17 cellular contexts compared by ENCODE assay signal in the genomic region with DNA sequence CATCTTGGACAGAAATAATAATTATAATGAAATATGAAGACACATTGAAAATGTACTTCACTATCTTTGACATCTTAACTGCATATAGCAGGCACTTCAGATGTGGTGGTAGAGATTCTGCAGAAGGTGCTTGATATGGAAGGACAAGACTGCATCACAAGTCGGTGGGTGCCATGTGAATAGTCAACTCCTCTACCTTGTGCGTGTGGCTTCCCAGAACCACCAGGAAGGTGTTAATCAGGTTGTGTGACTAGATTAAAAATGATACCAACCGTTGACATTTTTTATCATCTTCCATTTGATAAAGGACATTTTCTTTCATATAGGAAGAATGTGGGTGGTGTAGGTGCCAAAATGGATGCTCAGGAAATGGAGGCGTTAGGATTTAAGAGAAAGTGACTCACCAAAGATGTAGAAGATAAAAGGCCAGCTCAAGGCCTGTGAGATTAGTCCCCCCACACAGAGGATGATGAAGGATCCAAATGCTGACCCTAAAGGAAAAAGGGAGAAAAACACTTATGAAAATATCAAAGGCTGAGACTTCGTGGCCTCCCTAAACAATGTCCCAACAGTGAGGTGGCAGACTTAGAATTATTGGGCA. TPM values are rescaled to one million over a fixed set of nuclear protein-coding genes. Genes with fewer than 3 reads are reported as not detected.
DNase-seq lines count a peak whose midpoint lies in the region; TF ChIP-seq lines count a peak whose summit lies in the region.
"Had no signal": no experiment of that assay in that cellular context is flagged by ENCODE, and none has a peak within 500 bp of the region (broad histone marks: within the 10 kb centered on the region; RNA-seq: fewer than 3 reads in every experiment).

No MANE protein-coding gene starts in this region.

- CTCF ChIA-PET in HEK293 (lab: Yijun Ruan, JAX), result interaction anchor here (0.9 to 1.1 kb wide), 2 partner anchors 9 to 10 kb away, joined by 3 read pairs; no protein-coding TSS in a partner anchor

- no peak for TF ChIP-seq CTCF in HEK293 (tag by site-specific recombination; IDR thresholded peaks at IDR 0.05)

- peaks cover 48% of the 10 kb centered on the region for H3K4me1 Mint-ChIP-seq in activated T-cell treated with anti-CD3 and anti-CD28 coated beads, Interleukin-2, amount 50 U/mL, for 24 hours (ENCODE audit: low read depth)
- H3K4me1 Mint-ChIP-seq: B cell; CD4-positive, alpha-beta memory T cell had no signal

- H3K36me3 Mint-ChIP-seq in activated T-cell treated with anti-CD3 and anti-CD28 coated beads, Interleukin-2, amount 50 U/mL, for 24 hours (ENCODE audit: low read depth), result peaks cover 2% of the 10 kb centered on the region
- H3K36me3 Mint-ChIP-seq: CD4-positive, alpha-beta memory T cell had no signal

- H3K4me3 ChIP-seq in HEK293 (ENCODE audit: low read depth, low read length), result no peak overlapping the region
- H3K4me3 ChIP-seq: GM23248 had no signal

- no peaks in the 10 kb centered on the region for H3K4me1 ChIP-seq in HEK293 (ENCODE audit: control insufficient read depth, insufficient read depth, low read length)

- H3K27ac ChIP-seq in HEK293 (ENCODE audit: extremely low read depth, low read depth, low read length), result no peak overlapping the region
- H3K27ac ChIP-seq: GM23248 had no signal

- H3K27ac Mint-ChIP-seq in activated T-cell treated with anti-CD3 and anti-CD28 coated beads, Interleukin-2, amount 50 U/mL, for 24 hours, result peak overlapping the region; percentile 72
- H3K27ac Mint-ChIP-seq: B cell; CD4-positive, alpha-beta memory T cell had no signal

- POLR2A ChIA-PET in HEK293 (lab: Yijun Ruan, JAX), result interaction anchor here (0.6 kb wide), 1 partner anchor 564 kb away, joined by 6 read pairs; no protein-coding TSS in a partner anchor

- H3K27me3 Mint-ChIP-seq in activated T-cell treated with anti-CD3 and anti-CD28 coated beads, Interleukin-2, amount 50 U/mL, for 24 hours, result no peaks in the 10 kb centered on the region

- H3K9me3 ChIP-seq in HEK293 (ENCODE audit: control insufficient read depth, insufficient read depth, low read depth, low read length), result no peaks in the 10 kb centered on the region

- no peaks in the 10 kb centered on the region for H3K36me3 ChIP-seq in HEK293 (ENCODE audit: control insufficient read depth in 2 of 2, insufficient read depth in 1 of 2, low read length in 2 of 2)

- peak; percentile 7 for DNase-seq in activated T-cell treated with anti-CD3 and anti-CD28 coated beads for 24 hours (ENCODE audit: low read depth)
- no peak for DNase-seq in activated T-cell treated with anti-CD3 and anti-CD28 coated beads for 4 hours
- DNase-seq in activated T-cell treated with anti-CD3 and anti-CD28 coated beads, Interleukin-2, amount 50 U/mL, for 24 hours, result no peak
- peak; percentile 13 for DNase-seq in stimulated activated CD4-positive, alpha-beta T cell treated with anti-CD3 and anti-CD28 coated beads, Interleukin-4, amount 100 ng/mL, for 1 hour
- DNase-seq in HUDEP-2 (lab: John Stamatoyannopoulos, UW; ENCODE audit: unreplicated experiment in 76 of 76), result no peak
- DNase-seq in H4 (ENCODE audit: low spot score), result no peak
- DNase-seq: CD4-positive, alpha-beta memory T cell; DMS79 treated with DMSO at 0.1 percent for 48 hours; GM23248; MV-4-11; NCI-H1417 treated with DMSO at 0.1 percent for 48 hours; NCI-H2029; NCI-H2171 treated with DMSO at 0.1 percent for 48 hours; NCI-H510A had no signal

- peaks cover 5% of the 10 kb centered on the region for H3K9me3 Mint-ChIP-seq in activated T-cell treated with anti-CD3 and anti-CD28 coated beads, Interleukin-2, amount 50 U/mL, for 24 hours
- H3K9me3 Mint-ChIP-seq: CD4-positive, alpha-beta memory T cell had no signal

- H3K4me3 Mint-ChIP-seq in activated T-cell treated with anti-CD3 and anti-CD28 coated beads, Interleukin-2, amount 50 U/mL, for 24 hours, result no peak overlapping the region
- H3K4me3 Mint-ChIP-seq: B cell; CD4-positive, alpha-beta memory T cell had no signal

TF ChIP-seq in HEK293, 187 proteins besides CTCF, POLR2A, EP300 and RAD21:
- peak; percentile 51 for TF ChIP-seq EGR2 (tag by site-specific recombination; IDR thresholded peaks at IDR 0.05; ENCODE audit: low read depth)
- TF ChIP-seq, protein P1, sequence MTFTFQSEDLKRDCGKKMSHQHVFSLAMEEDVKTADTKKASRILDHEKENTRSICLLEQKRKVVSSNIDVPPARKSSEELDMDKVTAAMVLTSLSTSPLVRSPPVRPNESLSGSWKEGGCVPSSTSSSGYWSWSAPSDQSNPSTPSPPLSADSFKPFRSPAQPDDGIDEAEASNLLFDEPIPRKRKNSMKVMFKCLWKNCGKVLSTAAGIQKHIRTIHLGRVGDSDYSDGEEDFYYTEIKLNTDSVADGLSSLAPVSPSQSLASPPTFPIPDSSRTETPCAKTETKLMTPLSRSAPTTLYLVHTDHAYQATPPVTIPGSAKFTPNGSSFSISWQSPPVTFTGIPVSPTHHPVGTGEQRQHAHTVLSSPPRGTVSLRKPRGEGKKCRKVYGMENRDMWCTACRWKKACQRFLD (tag by site-specific recombination; IDR thresholded peaks at IDR 0.05), result no peak
- TF ChIP-seq, protein P2, sequence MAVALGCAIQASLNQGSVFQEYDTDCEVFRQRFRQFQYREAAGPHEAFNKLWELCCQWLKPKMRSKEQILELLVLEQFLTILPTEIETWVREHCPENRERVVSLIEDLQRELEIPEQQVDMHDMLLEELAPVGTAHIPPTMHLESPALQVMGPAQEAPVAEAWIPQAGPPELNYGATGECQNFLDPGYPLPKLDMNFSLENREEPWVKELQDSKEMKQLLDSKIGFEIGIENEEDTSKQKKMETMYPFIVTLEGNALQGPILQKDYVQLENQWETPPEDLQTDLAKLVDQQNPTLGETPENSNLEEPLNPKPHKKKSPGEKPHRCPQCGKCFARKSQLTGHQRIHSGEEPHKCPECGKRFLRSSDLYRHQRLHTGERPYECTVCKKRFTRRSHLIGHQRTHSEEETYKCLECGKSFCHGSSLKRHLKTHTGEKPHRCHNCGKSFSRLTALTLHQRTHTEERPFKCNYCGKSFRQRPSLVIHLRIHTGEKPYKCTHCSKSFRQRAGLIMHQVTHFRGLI (tag by site-specific recombination; IDR thresholded peaks at IDR 0.05), result no peak

RNA-seq across cellular contexts. Expression of a gene that starts 12.3 kb away (rescaled TPM):
- not detected in 2 replicates for total RNA-seq in H4 (2014; rRNA removed; shearing (Covaris generic))
- total RNA-seq: B cell; CD4-positive, alpha-beta memory T cell; GM23248; HT1080 had no signal

RNA-seq across cellular contexts. Expression of a gene that starts 44.1 kb away (rescaled TPM):
- 0.39 TPM in 1 of 2 replicates, not detected in the other for total RNA-seq in H4 (2014; rRNA removed; shearing (Covaris generic))
- total RNA-seq: B cell, GM23248, HT1080 had no signal

RNA-seq across cellular contexts. Expression of a gene that starts 44.4 kb away (rescaled TPM):
- 4.7 and 7.1 TPM in 2 replicates for total RNA-seq in H4 (2014; rRNA removed; shearing (Covaris generic))

Comparison
In these comparisons a context has a peak if more than half of its experiments do, and no peak if none do; other contexts are left out.
1. DNase-seq: peak in activated T-cell treated with anti-CD3 and anti-CD28 coated beads for 24 hours (single experiment) and stimulated activated CD4-positive, alpha-beta T cell treated with anti-CD3 and anti-CD28 coated beads, Interleukin-4, amount 100 ng/mL, for 1 hour (single experiment); none in activated T-cell treated with anti-CD3 and anti-CD28 coated beads for 4 hours (single experiment), activated T-cell treated with anti-CD3 and anti-CD28 coated beads, Interleukin-2, amount 50 U/mL, for 24 hours (single experiment), HUDEP-2 (0 of 76) and H4 (single experiment).